16 cellular contexts compared by ENCODE assay signal in genomic region chr17:31085563-31085962, GRCh38. TPM values are rescaled to one million over a fixed set of nuclear protein-coding genes. Genes with fewer than 3 reads are reported as not detected.
DNase-seq lines count a peak whose midpoint lies in the region; ATAC-seq and TF ChIP-seq lines count a peak whose summit lies in the region.
"Had no signal": no experiment of that assay in that cellular context is flagged by ENCODE, and none has a peak within 500 bp of the region (broad histone marks: within the 10 kb centered on the region; RNA-seq: fewer than 3 reads in every experiment).

No MANE protein-coding gene starts in this region.

- H3K27me3 ChIP-seq in osteoblast (ENCODE audit: insufficient read depth, low read length): no peaks in the 10 kb centered on the region
- H3K27me3 ChIP-seq: body of pancreas, heart right ventricle, spleen had no signal

- no peak overlapping the region for H3K27ac Mint-ChIP-seq in type B pancreatic cell
- H3K27ac Mint-ChIP-seq: activated T-helper 17 cell treated with anti-CD3 and anti-CD28 coated beads, Interleukin-2, amount 50 U/mL, for 72 hours; CD4-positive, CD25-positive, alpha-beta regulatory T cell; effector memory CD8-positive, alpha-beta T cell; T-helper 1 cell treated with Interleukin-12 subunit alpha and Interleukin-12 subunit beta and Interleukin-4 antibody, amounts not matched to agents 30 μg/mL and 1 μg/mL, for 36 hours had no signal

- H3K4me3 ChIP-seq in osteoblast (ENCODE audit: insufficient read depth, low read length): no peak overlapping the region
- H3K4me3 ChIP-seq: body of pancreas, heart right ventricle, spleen had no signal

- H4K20me1 ChIP-seq in osteoblast (ENCODE audit: insufficient read depth, low read length): no peaks in the 10 kb centered on the region

- H3K36me3 ChIP-seq in osteoblast (ENCODE audit: insufficient read depth, low read length): no peaks in the 10 kb centered on the region
- H3K36me3 ChIP-seq: heart right ventricle, spleen had no signal

- H3K4me2 ChIP-seq in osteoblast (ENCODE audit: insufficient read depth, low read length): no peak overlapping the region

- H3K4me3 Mint-ChIP-seq in type B pancreatic cell: no peak overlapping the region
- H3K4me3 Mint-ChIP-seq: activated T-helper 17 cell treated with anti-CD3 and anti-CD28 coated beads, Interleukin-2, amount 50 U/mL, for 72 hours; CD4-positive, CD25-positive, alpha-beta regulatory T cell; effector memory CD8-positive, alpha-beta T cell; T-helper 1 cell treated with Interleukin-12 subunit alpha and Interleukin-12 subunit beta and Interleukin-4 antibody, amounts not matched to agents 30 μg/mL and 1 μg/mL, for 36 hours had no signal

- H3K36me3 Mint-ChIP-seq in type B pancreatic cell: no peaks in the 10 kb centered on the region
- H3K36me3 Mint-ChIP-seq: CD4-positive, CD25-positive, alpha-beta regulatory T cell had no signal

- no peaks in the 10 kb centered on the region for H3K79me2 ChIP-seq in osteoblast (ENCODE audit: insufficient read depth, low read length)

- H3K27ac ChIP-seq in osteoblast (ENCODE audit: low read depth, low read length): no peak overlapping the region
- H3K27ac ChIP-seq: body of pancreas, heart right ventricle, spleen had no signal

- no peaks in the 10 kb centered on the region for H3K9me3 ChIP-seq in osteoblast (ENCODE audit: low read depth, low read length)
- H3K9me3 ChIP-seq: body of pancreas, heart right ventricle, spleen had no signal

- DNase-seq in HT1080 (ENCODE audit: low read depth): peak; percentile 36
- DNase-seq in RPMI7951 (ENCODE audit: low read depth): peak; percentile 39
- peak; percentile 91 for DNase-seq in osteoblast (ENCODE audit: insufficient read length, low spot score, missing footprints)
- no peak for DNase-seq in COR-L47 (lab: John Stamatoyannopoulos, UW)
- no peak for DNase-seq in type B pancreatic cell (ENCODE audit: extremely low spot score, unreplicated experiment)
- DNase-seq: activated CD4-positive, alpha-beta T cell treated with anti-CD3 and anti-CD28 coated beads, Interleukin-2, amount 50 U/mL, for 48 hours; body of pancreas; CD4-positive, CD25-positive, alpha-beta regulatory T cell; effector memory CD8-positive, alpha-beta T cell; heart right ventricle; spleen had no signal

- peak; percentile 73 for ATAC-seq in esophagus mucosa
- no peak for ATAC-seq in HG03175 (IDR thresholded peaks at IDR 0.05; ENCODE audit: unreplicated experiment)
- no peak for ATAC-seq in GM21529 (IDR thresholded peaks at IDR 0.05; ENCODE audit: unreplicated experiment)
- ATAC-seq: activated T-helper 17 cell treated with anti-CD3 and anti-CD28 coated beads, Interleukin-2, amount 50 U/mL, for 72 hours; body of pancreas; effector memory CD8-positive, alpha-beta T cell had no signal

- no peak overlapping the region for H2AFZ ChIP-seq in osteoblast (ENCODE audit: low read length)

- no peaks in the 10 kb centered on the region for H3K4me1 Mint-ChIP-seq in type B pancreatic cell (ENCODE audit: unreplicated experiment)
- H3K4me1 Mint-ChIP-seq: activated T-helper 17 cell treated with anti-CD3 and anti-CD28 coated beads, Interleukin-2, amount 50 U/mL, for 72 hours had no signal

- H3K4me1 ChIP-seq in osteoblast (ENCODE audit: insufficient read depth, low read length): no peaks in the 10 kb centered on the region
- H3K4me1 ChIP-seq: body of pancreas, heart right ventricle, spleen had no signal

- no peaks in the 10 kb centered on the region for H3K27me3 Mint-ChIP-seq in type B pancreatic cell
- H3K27me3 Mint-ChIP-seq: activated T-helper 17 cell treated with anti-CD3 and anti-CD28 coated beads, Interleukin-2, amount 50 U/mL, for 72 hours; CD4-positive, CD25-positive, alpha-beta regulatory T cell; effector memory CD8-positive, alpha-beta T cell had no signal

- TF ChIP-seq CTCF in osteoblast (IDR thresholded peaks at IDR 0.05; ENCODE audit: extremely low read depth, low read depth, low read length): no peak
- TF ChIP-seq CTCF in type B pancreatic cell (conservative IDR thresholded peaks at IDR 0.05): no peak

- no peaks in the 10 kb centered on the region for H3K9me3 Mint-ChIP-seq in type B pancreatic cell
- H3K9me3 Mint-ChIP-seq: activated T-helper 17 cell treated with anti-CD3 and anti-CD28 coated beads, Interleukin-2, amount 50 U/mL, for 72 hours; effector memory CD8-positive, alpha-beta T cell; T-helper 1 cell treated with Interleukin-12 subunit alpha and Interleukin-12 subunit beta and Interleukin-4 antibody, amounts not matched to agents 30 μg/mL and 1 μg/mL, for 36 hours had no signal

RNA-seq across cellular contexts. Expression of gene NF1, which starts 9.2 kb away (rescaled TPM):
- 12.7 and 17.5 TPM in 2 replicates for total RNA-seq in HT1080 (2014; rRNA removed; shearing (Covaris generic))
- 16.7 and 23.1 TPM in 2 replicates for polyA plus RNA-seq in HT1080 (2015; cell fraction: cytosol; rRNA removed)
- 43.5 and 47.3 TPM in 2 replicates for polyA plus RNA-seq in HT1080 (2015; cell fraction: nucleus; rRNA removed)
- 23.8 and 30.2 TPM in 2 replicates for total RNA-seq in RPMI7951 (2014; rRNA removed; shearing (Covaris generic))
- total RNA-seq in esophagus mucosa: 21.6 TPM
- 67.0 and 72.2 TPM in 2 replicates for total RNA-seq in osteoblast
- 62.6 and 69.9 TPM in 2 replicates for total RNA-seq in type B pancreatic cell (ENCODE audit: low replicate concordance)

Comparison
In these comparisons a context has a peak if more than half of its experiments do, and no peak if none do; other contexts are left out.
1. DNase-seq: peak in HT1080 (single experiment), RPMI7951 (single experiment) and osteoblast (single experiment); none in COR-L47 (single experiment) and type B pancreatic cell (single experiment).